8 cellular contexts compared by ENCODE assay signal in the genomic region with DNA sequence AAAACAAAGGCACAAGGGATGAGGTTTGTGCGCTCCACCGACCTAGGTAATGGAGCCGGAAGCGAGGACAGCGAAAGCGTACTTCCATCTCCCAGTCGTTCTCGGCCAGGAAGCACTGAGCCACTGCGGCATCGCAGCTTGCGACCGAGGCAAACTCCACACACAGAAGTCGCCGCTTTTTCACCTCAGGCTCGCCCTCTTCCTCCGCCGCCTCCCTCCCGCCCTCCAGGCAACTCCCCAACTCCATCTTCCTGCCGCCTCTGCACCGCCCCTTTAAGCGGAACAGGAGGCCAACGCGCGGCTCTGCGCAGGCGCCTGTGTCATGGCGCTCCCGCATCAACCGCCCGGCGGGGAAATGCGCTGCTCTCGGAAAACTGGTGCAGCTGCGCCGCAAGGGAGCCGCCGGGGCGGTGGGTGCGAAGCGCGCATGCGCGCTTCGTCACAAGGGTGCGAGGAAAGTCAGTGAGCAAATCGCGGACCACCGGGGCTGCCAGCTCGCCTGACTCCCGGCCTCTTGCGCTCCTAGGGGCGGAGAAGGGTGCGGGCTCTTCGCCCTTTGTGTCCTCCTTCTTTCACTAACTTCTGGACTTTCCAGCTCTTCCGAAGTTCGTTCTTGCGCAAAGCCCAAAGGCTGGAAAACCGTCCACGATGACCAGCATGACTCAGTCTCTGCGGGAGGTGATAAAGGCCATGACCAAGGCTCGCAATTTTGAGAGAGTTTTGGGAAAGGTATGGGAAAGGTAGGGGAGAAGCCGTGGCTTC. TPM values are rescaled to one million over a fixed set of nuclear protein-coding genes. Genes with fewer than 3 reads are reported as not detected.
A peak's percentile ranks its signal among the peaks of the same experiment; 100 is the strongest.
DNase-seq lines count a peak whose midpoint lies in the region; TF ChIP-seq lines count a peak whose summit lies in the region.

ACOT13 (plus strand) TSS at position 462 of the 762 bp plus-strand sequence; CDS start at position 649, 187 bp downstream.
A gene with protein sequence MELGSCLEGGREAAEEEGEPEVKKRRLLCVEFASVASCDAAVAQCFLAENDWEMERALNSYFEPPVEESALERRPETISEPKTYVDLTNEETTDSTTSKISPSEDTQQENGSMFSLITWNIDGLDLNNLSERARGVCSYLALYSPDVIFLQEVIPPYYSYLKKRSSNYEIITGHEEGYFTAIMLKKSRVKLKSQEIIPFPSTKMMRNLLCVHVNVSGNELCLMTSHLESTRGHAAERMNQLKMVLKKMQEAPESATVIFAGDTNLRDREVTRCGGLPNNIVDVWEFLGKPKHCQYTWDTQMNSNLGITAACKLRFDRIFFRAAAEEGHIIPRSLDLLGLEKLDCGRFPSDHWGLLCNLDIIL (minus strand): TSS at position 284 of the 762 bp plus-strand sequence. CDS start 37 bp downstream, at position 247.

- POLR2A ChIA-PET in HEK293T (lab: Yijun Ruan, JAX), result interaction anchor here (0.7 to 2.4 kb wide), 8 partner anchors 11 to 300 kb away, joined by 3 to 14 read pairs (median 4); partner anchors contain the start of gene KIAA0319

- DNase-seq in GM04504 (ENCODE audit: low read depth) (peak; percentile 96), HEK293T (ENCODE audit: extremely low spot score) (peak; percentile 97), MV-4-11 (lab: John Stamatoyannopoulos, UW) (peak; percentile 94), SK-MEL-5 (ENCODE audit: low read depth, low spot score) (peak; percentile 99), globus pallidus (ENCODE audit: low spot score) (peak; percentile 94), occipital lobe (lab: John Stamatoyannopoulos, UW) (peak; percentile 95)
- peak; percentile 97 for DNase-seq in activated naive CD4-positive, alpha-beta T cell treated with anti-CD3 and anti-CD28 coated beads for 36 hours

- in situ Hi-C loops in SK-MEL-5 (cut with HindIII; ENCODE audit: low pct_unique_long_range_greater_than_20kb, low sequenced_read_pairs), result no loop called here

- H3K36me3 Mint-ChIP-seq in activated naive CD4-positive, alpha-beta T cell treated with anti-CD3 and anti-CD28 coated beads for 36 hours (ENCODE audit: low read depth), result peaks cover 40% of the 10 kb centered on the region

- H3K4me3 Mint-ChIP-seq in activated naive CD4-positive, alpha-beta T cell treated with anti-CD3 and anti-CD28 coated beads for 36 hours, result peak within 1 kb of the TSS; percentile 90

- H3K27ac ChIP-seq in temporal lobe (ENCODE audit: low read depth, low read length), result peak within 1 kb of the TSS; percentile 77

- H3K27me3 Mint-ChIP-seq in activated naive CD4-positive, alpha-beta T cell treated with anti-CD3 and anti-CD28 coated beads for 36 hours (ENCODE audit: low read depth), result no peaks in the 10 kb centered on the region

- intact Hi-C loops in activated naive CD4-positive, alpha-beta T cell treated with anti-CD3 and anti-CD28 coated beads for 36 hours (cut with micrococcal nuclease), result loop anchor here (1.0 to 5.0 kb wide), 7 partner anchors 20 to 264 kb away; partner anchors contain the start of genes KIAA0319 and MRS2

- peak within 1 kb of the TSS; percentile 95 for H3K27ac Mint-ChIP-seq in activated naive CD4-positive, alpha-beta T cell treated with anti-CD3 and anti-CD28 coated beads for 36 hours

- CTCF ChIA-PET in HEK293T (lab: Yijun Ruan, JAX), result interaction anchor here (0.5 to 1.5 kb wide), 4 partner anchors 18 to 86 kb away, joined by 3 to 5 read pairs (median 4); no protein-coding TSS in a partner anchor
- CTCF ChIA-PET in activated naive CD4-positive, alpha-beta T cell treated with anti-CD3 and anti-CD28 coated beads for 36 hours (lab: Charles Lee), result interaction anchor here (0.6 to 1.3 kb wide), 6 partner anchors 20 to 172 kb away, joined by 3 to 5 read pairs (median 4); partner anchors contain the start of gene ALDH5A1

- peaks cover 35% of the 10 kb centered on the region for H3K4me1 Mint-ChIP-seq in activated naive CD4-positive, alpha-beta T cell treated with anti-CD3 and anti-CD28 coated beads for 36 hours (ENCODE audit: low read depth)

- H3K9me3 Mint-ChIP-seq in activated naive CD4-positive, alpha-beta T cell treated with anti-CD3 and anti-CD28 coated beads for 36 hours, result peaks cover 13% of the 10 kb centered on the region

TF ChIP-seq in HEK293T, 16 proteins besides CTCF, POLR2A, EP300 and RAD21:
- no peak for TF ChIP-seq BHLHE40 (IDR thresholded peaks at IDR 0.05; ENCODE audit: borderline replicate concordance)
- peak; percentile 19; the same call in 1 of the 2 replicates for TF ChIP-seq CTBP1 (IDR thresholded peaks at IDR 0.05; ENCODE audit: borderline replicate concordance)
- peak; percentile 77 for TF ChIP-seq L3MBTL2 (conservative IDR thresholded peaks at IDR 0.05)
- no peak for TF ChIP-seq PKNOX1 (IDR thresholded peaks at IDR 0.05)
- peak; percentile 20; the same call in 1 of the 2 replicates for TF ChIP-seq HDGF (IDR thresholded peaks at IDR 0.05; ENCODE audit: borderline replicate concordance)

RNA-seq across cellular contexts. Expression of gene ACOT13, which starts in this region (rescaled TPM):
- 27.6 and 34.1 TPM in 2 replicates for total RNA-seq in SK-MEL-5 (2014; rRNA removed; shearing (Covaris generic))
- polyA plus RNA-seq in SK-MEL-5 (2015; cell fraction: cytosol; rRNA removed), result 22.7 and 24.7 TPM in 2 replicates
- polyA plus RNA-seq in SK-MEL-5 (2015; cell fraction: nucleus; rRNA removed), result 3.5 and 6.0 TPM in 2 replicates
- 10 to 100 TPM; 34.0 to 36.1 TPM for total RNA-seq in activated naive CD4-positive, alpha-beta T cell treated with anti-CD3 and anti-CD28 coated beads for 36 hours
- total RNA-seq in occipital lobe (4.4 TPM), temporal lobe (2.7 TPM)

RNA-seq across cellular contexts. Expression of the second gene that starts in this region (rescaled TPM):
- total RNA-seq in SK-MEL-5 (2014; rRNA removed; shearing (Covaris generic)), result 22.0 and 27.1 TPM in 2 replicates
- polyA plus RNA-seq in SK-MEL-5 (2015; cell fraction: cytosol; rRNA removed), result 30.6 and 31.5 TPM in 2 replicates
- polyA plus RNA-seq in SK-MEL-5 (2015; cell fraction: nucleus; rRNA removed), result 33.1 and 49.4 TPM in 2 replicates
- total RNA-seq in activated naive CD4-positive, alpha-beta T cell treated with anti-CD3 and anti-CD28 coated beads for 36 hours, result 10 to 100 TPM; 41.5 to 44.2 TPM
- total RNA-seq in occipital lobe, result 29.9 TPM
- 25.1 TPM for total RNA-seq in temporal lobe

Comparison
In these comparisons a context has a peak if more than half of its experiments do, and no peak if none do; other contexts are left out.
1. Peak in every context shown above with its lines: DNase-seq and H3K27ac ChIP-seq.